In the genomic region with DNA sequence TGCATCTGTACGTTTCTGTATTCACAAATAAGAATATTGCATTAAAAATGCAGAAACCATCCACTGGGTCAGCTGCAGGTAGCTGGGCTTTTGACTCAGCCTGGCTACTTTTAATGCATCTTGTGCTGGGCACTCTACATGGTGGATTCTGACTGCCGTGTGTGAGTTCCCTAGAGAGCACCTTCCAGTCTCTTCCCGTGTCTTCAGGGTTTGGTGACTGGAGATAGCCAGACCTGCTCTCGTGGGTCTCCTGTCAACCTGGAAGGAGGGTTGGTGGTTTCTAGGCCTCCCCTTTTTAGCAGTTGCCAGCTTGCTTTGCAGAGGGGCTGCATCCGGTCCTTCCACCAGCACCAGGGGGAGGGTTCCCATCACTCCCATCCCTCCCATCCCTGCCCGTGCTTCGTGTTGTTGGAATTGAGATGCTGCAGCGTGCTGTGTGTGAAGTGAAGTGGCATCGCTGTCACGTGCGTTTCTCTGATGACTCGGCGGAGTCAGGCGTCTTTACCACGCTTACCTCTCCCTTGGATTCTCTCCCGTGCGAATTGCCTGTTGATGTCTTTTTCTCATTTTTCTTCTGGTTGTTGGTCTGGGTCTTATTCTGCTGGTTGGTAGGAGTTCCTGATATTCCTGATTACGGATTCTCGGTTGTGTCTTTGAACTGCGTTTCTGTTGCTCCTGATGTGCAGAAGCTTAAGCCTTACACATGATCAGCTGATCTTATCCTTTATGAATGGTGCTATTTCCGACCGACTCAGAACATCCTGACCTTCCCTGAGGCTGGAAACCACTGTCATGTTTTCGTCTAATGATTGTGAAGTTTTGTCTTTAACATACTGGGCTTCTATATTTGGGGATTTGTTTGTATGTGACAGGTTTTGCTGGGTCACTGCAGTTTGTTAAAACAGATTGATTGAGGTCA, we compare ENCODE assay signal across 2 cellular contexts.
TF ChIP-seq lines count a peak whose summit lies in the region.

No MANE protein-coding gene starts in this region.

TF ChIP-seq in SK-N-SH treated with all-trans-retinoic acid at 6 μM for 48 hours, 23 proteins besides CTCF, POLR2A, EP300 and RAD21:
- TF ChIP-seq ESRRG (CRISPR knock-in tag; IDR thresholded peaks at IDR 0.05) (no peak), ZC3H10 (CRISPR knock-in tag; IDR thresholded peaks at IDR 0.05) (no peak), CSDC2 (CRISPR knock-in tag; IDR thresholded peaks at IDR 0.05) (no peak), ZNF565 (CRISPR knock-in tag; conservative IDR thresholded peaks at IDR 0.05; ENCODE audit: low read depth) (no peak), OSR1 (CRISPR knock-in tag; IDR thresholded peaks at IDR 0.05) (no peak)
- TF ChIP-seq, protein P1, sequence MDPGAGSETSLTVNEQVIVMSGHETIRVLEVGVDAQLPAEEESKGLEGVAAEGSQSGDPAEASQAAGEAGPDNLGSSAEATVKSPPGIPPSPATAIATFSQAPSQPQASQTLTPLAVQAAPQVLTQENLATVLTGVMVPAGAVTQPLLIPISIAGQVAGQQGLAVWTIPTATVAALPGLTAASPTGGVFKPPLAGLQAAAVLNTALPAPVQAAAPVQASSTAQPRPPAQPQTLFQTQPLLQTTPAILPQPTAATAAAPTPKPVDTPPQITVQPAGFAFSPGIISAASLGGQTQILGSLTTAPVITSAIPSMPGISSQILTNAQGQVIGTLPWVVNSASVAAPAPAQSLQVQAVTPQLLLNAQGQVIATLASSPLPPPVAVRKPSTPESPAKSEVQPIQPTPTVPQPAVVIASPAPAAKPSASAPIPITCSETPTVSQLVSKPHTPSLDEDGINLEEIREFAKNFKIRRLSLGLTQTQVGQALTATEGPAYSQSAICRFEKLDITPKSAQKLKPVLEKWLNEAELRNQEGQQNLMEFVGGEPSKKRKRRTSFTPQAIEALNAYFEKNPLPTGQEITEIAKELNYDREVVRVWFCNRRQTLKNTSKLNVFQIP (CRISPR knock-in tag; IDR thresholded peaks at IDR 0.05; ENCODE audit: borderline replicate concordance, low read depth), result no peak
TF ChIP-seq in SK-N-SH treated with all-trans-retinoic acid at 6 μM for 48 hours: peak in this region for 0.

TF ChIP-seq in SK-N-SH, 30 proteins besides CTCF, POLR2A, EP300 and RAD21:
- TF ChIP-seq, protein P2, sequence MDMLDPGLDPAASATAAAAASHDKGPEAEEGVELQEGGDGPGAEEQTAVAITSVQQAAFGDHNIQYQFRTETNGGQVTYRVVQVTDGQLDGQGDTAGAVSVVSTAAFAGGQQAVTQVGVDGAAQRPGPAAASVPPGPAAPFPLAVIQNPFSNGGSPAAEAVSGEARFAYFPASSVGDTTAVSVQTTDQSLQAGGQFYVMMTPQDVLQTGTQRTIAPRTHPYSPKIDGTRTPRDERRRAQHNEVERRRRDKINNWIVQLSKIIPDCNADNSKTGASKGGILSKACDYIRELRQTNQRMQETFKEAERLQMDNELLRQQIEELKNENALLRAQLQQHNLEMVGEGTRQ (IDR thresholded peaks at IDR 0.05; ENCODE audit: borderline replicate concordance, low read depth, low read length), result no peak
- TF ChIP-seq NRF1 (IDR thresholded peaks at IDR 0.05; ENCODE audit: low read depth, low read length) (no peak), TAF1 (IDR thresholded peaks at IDR 0.05; ENCODE audit: borderline replicate concordance, low read depth, low read length) (no peak)
